In the genomic region with DNA sequence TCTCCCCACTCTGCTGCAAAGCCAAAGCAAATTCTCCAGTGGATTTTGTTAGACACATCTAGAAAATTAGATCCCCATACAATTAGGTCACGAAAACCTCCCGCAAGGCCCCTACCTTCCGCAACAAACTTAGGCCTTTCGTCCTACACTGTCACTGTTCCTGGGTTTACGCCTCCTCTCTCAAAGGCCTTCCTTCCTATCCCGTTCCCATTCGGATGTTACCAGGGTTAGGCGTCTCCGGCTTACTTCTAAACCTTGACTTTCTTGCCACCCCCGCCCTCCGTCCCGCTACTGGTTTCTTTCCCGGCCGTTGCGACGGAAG, we compare ENCODE assay signal across 8 cellular contexts. TPM values are rescaled to one million over a fixed set of nuclear protein-coding genes. Genes with fewer than 3 reads are reported as not detected.
A peak's percentile ranks its signal among the peaks of the same experiment; 100 is the strongest.
DNase-seq lines count a peak whose midpoint lies in the region; ATAC-seq and TF ChIP-seq lines count a peak whose summit lies in the region.

No MANE protein-coding gene starts in this region.

- H2AFZ ChIP-seq in DND-41 (ENCODE audit: low read depth, low read length) (peak overlapping the region; percentile 99), GM23338 (peak overlapping the region; percentile 53)

- H3K9me2 ChIP-seq in GM23338 (ENCODE audit: insufficient read depth), result no peaks in the 10 kb centered on the region

- POLR2A ChIA-PET in Panc1 (lab: Charles Lee), result no interaction called here

- CTCF ChIA-PET in Panc1 (lab: Charles Lee), result no interaction called here

- TF ChIP-seq POLR2A in esophagus muscularis mucosa (IDR thresholded peaks at IDR 0.05; ENCODE audit: low read depth), result no peak

- H3K27ac Mint-ChIP-seq in GM23338, result peak overlapping the region; percentile 92

- BruUV-seq in Panc1 (replicated peaks; lab: Mats Ljungman, UMichigan), result no TSS peak

- H3K4me1 ChIP-seq in DND-41 (ENCODE audit: insufficient read depth, low read length) (peaks cover 28% of the 10 kb centered on the region), GM23338 (ENCODE audit: insufficient read depth) (0 out of 2 replicates have a peak, but pooled peaks cover 8% of the 10 kb centered on the region), Panc1 (ENCODE audit: control insufficient read depth, insufficient read depth, low read length) (peaks cover 10% of the 10 kb centered on the region), esophagus muscularis mucosa (peaks cover 17 to 34% (median 26%) of the 10 kb centered on the region in 4 donors)

- TF ChIP-seq CTCF in DND-41 (IDR thresholded peaks at IDR 0.05; ENCODE audit: borderline replicate concordance, extremely low read depth, low read length, poor library complexity, severe bottlenecking) (no peak), GM23338 (conservative IDR thresholded peaks at IDR 0.05; ENCODE audit: low read depth in 2 of 2) (no peak), Panc1 (IDR thresholded peaks at IDR 0.05) (no peak), esophagus muscularis mucosa (IDR thresholded peaks at IDR 0.05) (no peak), omental fat pad (IDR thresholded peaks at IDR 0.05) (no peak)

- intact Hi-C loops in Panc1 (cut with micrococcal nuclease; ENCODE audit: unreplicated experiment), result no loop called here
- intact Hi-C loops in esophagus muscularis mucosa (cut with DNase I), result loop anchor here (2.0 to 5.0 kb wide), 2 partner anchors 33 to 34 kb away; partner anchors contain the start of gene CDK8

- H3K9me3 Mint-ChIP-seq in GM23338, result no peaks in the 10 kb centered on the region

- no peak for TF ChIP-seq EP300 in esophagus muscularis mucosa (IDR thresholded peaks at IDR 0.05)

- H3K27me3 ChIP-seq in DND-41 (ENCODE audit: insufficient read depth, low read length, poor library complexity) (no peaks in the 10 kb centered on the region), GM23338 (ENCODE audit: insufficient read depth) (no peaks in the 10 kb centered on the region), Panc1 (ENCODE audit: control insufficient read depth, insufficient read depth, low read length) (no peaks in the 10 kb centered on the region), esophagus muscularis mucosa (no peaks in the 10 kb centered on the region)

- peaks cover 43% of the 10 kb centered on the region for H3K36me3 ChIP-seq in DND-41 (ENCODE audit: insufficient read depth, low read length)
- H3K36me3 ChIP-seq in GM23338 (ENCODE audit: insufficient read depth), result no peaks in the 10 kb centered on the region; the same call in 1 of the 2 replicates
- H3K36me3 ChIP-seq in Panc1 (ENCODE audit: control insufficient read depth, insufficient read depth, low read length), result peaks cover 27% of the 10 kb centered on the region
- peaks cover 19 to 37% (median 29%) of the 10 kb centered on the region in 4 donors for H3K36me3 ChIP-seq in esophagus muscularis mucosa

- peak overlapping the region; percentile 86 to 89 for H3K4me3 ChIP-seq in DND-41 (ENCODE audit: low read depth in 1 of 2, low read length in 2 of 2)
- H3K4me3 ChIP-seq in GM23338, result peak overlapping the region; percentile 71
- peak overlapping the region; percentile 82 to 92 for H3K4me3 ChIP-seq in Panc1 (ENCODE audit: low read depth in 2 of 2, low read length in 2 of 2)
- peak overlapping the region; percentile 94 to 100 (median 96) for H3K4me3 ChIP-seq in esophagus muscularis mucosa

- under 1% methylated on average over 16 of the region's 16 CpGs for WGBS in esophagus muscularis mucosa

- H3K9me3 ChIP-seq in DND-41 (ENCODE audit: insufficient read depth, low read length, severe bottlenecking) (no peaks in the 10 kb centered on the region), Panc1 (ENCODE audit: control insufficient read depth, insufficient read depth, low read depth, low read length) (no peaks in the 10 kb centered on the region), esophagus muscularis mucosa (no peaks in the 10 kb centered on the region)

- H3K27ac ChIP-seq in DND-41 (ENCODE audit: low read length), result peak overlapping the region; percentile 97
- H3K27ac ChIP-seq in GM23338 (ENCODE audit: low read depth), result no peak overlapping the region; the same call in 1 of the 2 replicates
- peak overlapping the region; percentile 95 for H3K27ac ChIP-seq in Panc1 (ENCODE audit: low read length)
- peak overlapping the region; percentile 97 to 98 (median 97) for H3K27ac ChIP-seq in esophagus muscularis mucosa (replicated peaks in 1 of 4)

- H4K20me1 ChIP-seq in DND-41 (ENCODE audit: insufficient read depth, low read length), result no peaks in the 10 kb centered on the region; the same call in 1 of the 2 replicates
- no peaks in the 10 kb centered on the region for H4K20me1 ChIP-seq in GM23338 (replicated peaks; ENCODE audit: insufficient read depth)

- ATAC-seq in DND-41 (ENCODE audit: insufficient read depth, low read depth), result peak; percentile 36; the same call in 2 of the 3 replicates
- ATAC-seq in GM23338, result peak; percentile 64
- peak; percentile 67 for ATAC-seq in Panc1
- peak; percentile 72 for ATAC-seq in omental fat pad (ENCODE audit: low FRiP score)

- in situ Hi-C loops in Panc1 (cut with HindIII; ENCODE audit: low pct_unique_long_range_greater_than_20kb, low sequenced_read_pairs), result no loop called here

- H3K79me2 ChIP-seq in DND-41 (ENCODE audit: insufficient read depth, low read length), result peaks cover 27% of the 10 kb centered on the region
- peaks cover 12% of the 10 kb centered on the region for H3K79me2 ChIP-seq in GM23338 (replicated peaks; ENCODE audit: insufficient read depth)

- H3K4me2 ChIP-seq in DND-41 (ENCODE audit: insufficient read depth, low read length) (peak overlapping the region; percentile 75), GM23338 (peak overlapping the region; percentile 71)

- H3K4me1 Mint-ChIP-seq in GM23338, result peaks cover 17% of the 10 kb centered on the region

- no peaks in the 10 kb centered on the region for H3F3A ChIP-seq in GM23338 (replicated peaks; ENCODE audit: low read depth)

- no peaks in the 10 kb centered on the region for H3K27me3 Mint-ChIP-seq in GM23338 (ENCODE audit: insufficient read depth, low read depth, poor library complexity)

- H3K9ac ChIP-seq in DND-41 (ENCODE audit: low read depth, low read length), result peak overlapping the region; percentile 94

- peaks cover 20% of the 10 kb centered on the region for H3K36me3 Mint-ChIP-seq in GM23338 (ENCODE audit: low read depth)

- DNase-seq in DND-41 (no peak), GM23338 (ENCODE audit: low spot score) (no peak), Panc1 (ENCODE audit: low read depth, low spot score) (no peak), esophagus muscularis mucosa (ENCODE audit: extremely low spot score) (no peak), omental fat pad (ENCODE audit: low spot score) (no peak), foreskin melanocyte (no peak), AG08395 (ENCODE audit: low spot score) (no peak), A172 (ENCODE audit: low spot score) (no peak)

- H3K4me3 Mint-ChIP-seq in GM23338, result peak overlapping the region; percentile 96

TF ChIP-seq in GM23338, 12 proteins besides CTCF, POLR2A, EP300 and RAD21 (continues in another document):
- TF ChIP-seq EZH2 (IDR thresholded peaks at IDR 0.05; ENCODE audit: low read depth, unreplicated experiment) (no peak), CREB1 (CRISPR knock-in tag; IDR thresholded peaks at IDR 0.05; ENCODE audit: low read depth) (no peak), JUNB (IDR thresholded peaks at IDR 0.05; ENCODE audit: unreplicated experiment) (no peak), POLR2AphosphoS5 (IDR thresholded peaks at IDR 0.05; ENCODE audit: low read depth) (no peak), EZH2phosphoT487 (IDR thresholded peaks at IDR 0.05; ENCODE audit: unreplicated experiment) (no peak), ZNF114 (CRISPR knock-in tag; IDR thresholded peaks at IDR 0.05) (no peak)
- TF ChIP-seq, protein P1, sequence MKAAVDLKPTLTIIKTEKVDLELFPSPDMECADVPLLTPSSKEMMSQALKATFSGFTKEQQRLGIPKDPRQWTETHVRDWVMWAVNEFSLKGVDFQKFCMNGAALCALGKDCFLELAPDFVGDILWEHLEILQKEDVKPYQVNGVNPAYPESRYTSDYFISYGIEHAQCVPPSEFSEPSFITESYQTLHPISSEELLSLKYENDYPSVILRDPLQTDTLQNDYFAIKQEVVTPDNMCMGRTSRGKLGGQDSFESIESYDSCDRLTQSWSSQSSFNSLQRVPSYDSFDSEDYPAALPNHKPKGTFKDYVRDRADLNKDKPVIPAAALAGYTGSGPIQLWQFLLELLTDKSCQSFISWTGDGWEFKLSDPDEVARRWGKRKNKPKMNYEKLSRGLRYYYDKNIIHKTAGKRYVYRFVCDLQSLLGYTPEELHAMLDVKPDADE (IDR thresholded peaks at IDR 0.05), result no peak

RNA-seq across cellular contexts. Expression of gene RNF6, which starts 0.8 kb away (rescaled TPM):
- 12.2 and 18.8 TPM in 2 replicates for total RNA-seq in GM23338 (2014; rRNA removed; shearing (Covaris generic))
- polyA plus RNA-seq in GM23338 (2016; fragmentation: Nextera tagmentation; extraction: Ambion mirVana), result 7.5 and 11.8 TPM in 2 replicates
- total RNA-seq in Panc1 (2021; ENCODE audit: unreplicated experiment), result 38.0 TPM
- 21.9 TPM for polyA plus RNA-seq in Panc1 (2012; ENCODE audit: insufficient read length)
- 10 to 100 TPM; 17.0 to 24.4 (median 23.5) TPM for total RNA-seq in esophagus muscularis mucosa
- total RNA-seq in omental fat pad, result 10 to 100 TPM; 27.0 to 33.7 (median 27.5) TPM
- total RNA-seq in A172 (2014; rRNA removed; shearing (Covaris generic)), result 49.0 and 61.9 TPM in 2 replicates

RNA-seq across cellular contexts. Expression of gene CDK8, which starts 32.6 kb away (rescaled TPM):
- total RNA-seq in GM23338 (2014; rRNA removed; shearing (Covaris generic)), result 24.0 and 27.6 TPM in 2 replicates
- polyA plus RNA-seq in GM23338 (2016; fragmentation: Nextera tagmentation; extraction: Ambion mirVana), result 13.6 and 15.7 TPM in 2 replicates
- total RNA-seq in Panc1 (2021; ENCODE audit: unreplicated experiment), result 14.9 TPM
- 10.8 TPM for polyA plus RNA-seq in Panc1 (2012; ENCODE audit: insufficient read length)
- 10 to 100 TPM; 20.3 to 26.3 (median 23.8) TPM for total RNA-seq in esophagus muscularis mucosa
- total RNA-seq in omental fat pad, result 10 to 100 TPM; 11.7 to 16.6 (median 13.0) TPM
- 16.0 and 18.8 TPM in 2 replicates for total RNA-seq in A172 (2014; rRNA removed; shearing (Covaris generic))
